ENCODE assay signal across 8 cellular contexts in the genomic region with DNA sequence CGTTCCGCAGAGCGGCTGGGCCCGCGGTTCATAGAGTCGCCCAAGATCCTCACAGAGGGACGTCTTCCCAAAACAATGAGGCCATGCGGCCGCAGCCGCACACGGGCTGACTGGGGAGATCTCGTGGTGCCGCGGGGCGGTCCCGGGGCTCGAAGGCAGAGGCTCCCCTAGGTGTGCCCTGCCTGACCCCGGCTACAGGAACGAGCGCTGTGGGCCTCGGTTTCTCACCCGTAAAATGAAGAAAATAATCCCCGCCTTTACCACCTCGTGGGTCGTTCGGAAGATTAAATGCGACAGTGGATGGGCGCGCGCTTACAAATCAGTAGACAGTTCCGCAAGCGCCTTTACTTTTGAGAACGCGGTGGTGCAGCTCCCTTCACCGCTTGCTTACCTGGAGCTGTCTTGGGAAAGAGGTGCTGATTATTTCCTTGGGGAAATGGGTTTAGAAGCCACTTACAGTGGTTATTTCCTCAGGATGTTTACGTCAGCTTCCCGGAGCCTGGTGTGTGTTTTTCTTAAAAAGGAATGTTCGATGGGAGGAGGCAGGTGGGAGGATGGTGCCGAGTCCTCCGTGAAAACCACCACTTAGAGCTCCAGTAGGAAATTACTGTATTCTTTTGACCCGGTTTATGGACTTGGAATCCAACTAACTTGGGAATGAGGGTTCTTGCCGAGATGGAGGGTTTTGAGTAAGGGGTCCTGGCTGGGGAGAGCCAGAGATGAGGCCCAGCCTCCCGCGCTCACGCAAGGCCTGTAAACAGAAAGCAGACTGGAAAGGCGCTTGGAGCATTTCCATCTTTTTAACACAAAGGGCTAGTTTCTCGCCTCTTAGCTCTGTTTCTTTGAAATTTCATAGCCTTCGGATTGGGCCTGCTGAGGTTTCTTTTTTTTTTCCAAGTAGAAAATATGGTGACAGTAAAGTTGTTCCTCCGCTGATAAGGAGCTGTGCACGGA. TPM values are rescaled to one million over a fixed set of nuclear protein-coding genes. Genes with fewer than 3 reads are reported as not detected.
DNase-seq lines count a peak whose midpoint lies in the region; TF ChIP-seq lines count a peak whose summit lies in the region.

No MANE protein-coding gene starts in this region.

- peak overlapping the region in 2 of 3 donors; percentile 21 to 56 for H3K27ac ChIP-seq in thyroid gland

- TF ChIP-seq CTCF in chondrocyte (IDR thresholded peaks at IDR 0.05) (peak; percentile 55), thyroid gland (IDR thresholded peaks at IDR 0.05) (no peak)

- 20 to 27% methylated on average over 31 to 33 of the region's 50 CpGs for WGBS in thyroid gland, 2 donors

- peak overlapping the region; percentile 71 for H3K4me3 Mint-ChIP-seq in chondrocyte (ENCODE audit: unreplicated experiment)

- H3K36me3 Mint-ChIP-seq in chondrocyte (ENCODE audit: low read depth), result peaks cover 11% of the 10 kb centered on the region

- H3K27me3 Mint-ChIP-seq in chondrocyte (ENCODE audit: low read depth), result no peaks in the 10 kb centered on the region

- peak overlapping the region; percentile 66 for H3K27ac Mint-ChIP-seq in chondrocyte (ENCODE audit: unreplicated experiment)

- peaks cover 19% of the 10 kb centered on the region for H3K4me1 Mint-ChIP-seq in chondrocyte (ENCODE audit: low read depth)

- no peaks in the 10 kb centered on the region for H3K36me3 ChIP-seq in MG63
- no peaks in the 10 kb centered on the region for H3K36me3 ChIP-seq in thyroid gland

- peak overlapping the region; percentile 67 for H3K4me3 ChIP-seq in MG63
- H3K4me3 ChIP-seq in thyroid gland (replicated peaks in 1 of 3), result peak overlapping the region; percentile 1 to 63 (median 55)

- intact Hi-C loops in thyroid gland (cut with DNase I), result no loop called here

- peaks cover 15 to 22% of the 10 kb centered on the region in 2 donors for H3K4me1 ChIP-seq in thyroid gland

- H3K9me3 ChIP-seq in MG63, result no peaks in the 10 kb centered on the region
- H3K9me3 ChIP-seq in thyroid gland, result no peaks in the 10 kb centered on the region

- TF ChIP-seq POLR2A in thyroid gland (IDR thresholded peaks at IDR 0.05), result no peak

- H3K9me3 Mint-ChIP-seq in chondrocyte (ENCODE audit: low read depth), result no peaks in the 10 kb centered on the region

- H3K27me3 ChIP-seq in MG63, result peaks cover 16% of the 10 kb centered on the region
- H3K27me3 ChIP-seq in thyroid gland, result no peaks in the 10 kb centered on the region

- peak; percentile 44 for DNase-seq in NCI-H748 (lab: John Stamatoyannopoulos, UW; ENCODE audit: unreplicated experiment)
- no peak for DNase-seq in NCI-H748 treated with DMSO at 0.1 percent for 48 hours (lab: John Stamatoyannopoulos, UW)
- DNase-seq in MG63, result no peak
- peak; percentile 89 for DNase-seq in chondrocyte (ENCODE audit: low spot score)
- peak; percentile 31 to 65 for DNase-seq in lung microvascular endothelial cell (ENCODE audit: low read depth in 2 of 2)
- DNase-seq in thyroid gland, result peak in 1 of 2 donors; percentile 18
- DNase-seq in NCI-H187 (lab: John Stamatoyannopoulos, UW), result no peak
- no peak for DNase-seq in kidney glomerular epithelial cell (lab: John Stamatoyannopoulos, UW)

RNA-seq across cellular contexts. Expression of a gene that starts 2.0 kb away (rescaled TPM):
- total RNA-seq in MG63 (2014; rRNA removed; shearing (Covaris generic); ENCODE audit: low replicate concordance), result 4.0 and 6.2 TPM in 2 replicates
- total RNA-seq in chondrocyte (25.5 to 55.8 TPM (median 52.7 TPM) in 3 replicates), lung microvascular endothelial cell (7.0 and 10.9 TPM in 2 replicates), thyroid gland (1 to 10 TPM in 2 of 4 donors, under 1 TPM in 2; 0.73 to 1.8 (median 1.1) TPM)

Comparison
In these comparisons a context has a peak if more than half of its experiments do, and no peak if none do; other contexts are left out.
1. DNase-seq: peak in NCI-H748 (single experiment), chondrocyte (single experiment) and lung microvascular endothelial cell (2 of 2); none in NCI-H748 treated with DMSO at 0.1 percent for 48 hours (single experiment), MG63 (single experiment), NCI-H187 (0 of 2) and kidney glomerular epithelial cell (single experiment).